1 cellular context compared by ENCODE assay signal in the genomic region with DNA sequence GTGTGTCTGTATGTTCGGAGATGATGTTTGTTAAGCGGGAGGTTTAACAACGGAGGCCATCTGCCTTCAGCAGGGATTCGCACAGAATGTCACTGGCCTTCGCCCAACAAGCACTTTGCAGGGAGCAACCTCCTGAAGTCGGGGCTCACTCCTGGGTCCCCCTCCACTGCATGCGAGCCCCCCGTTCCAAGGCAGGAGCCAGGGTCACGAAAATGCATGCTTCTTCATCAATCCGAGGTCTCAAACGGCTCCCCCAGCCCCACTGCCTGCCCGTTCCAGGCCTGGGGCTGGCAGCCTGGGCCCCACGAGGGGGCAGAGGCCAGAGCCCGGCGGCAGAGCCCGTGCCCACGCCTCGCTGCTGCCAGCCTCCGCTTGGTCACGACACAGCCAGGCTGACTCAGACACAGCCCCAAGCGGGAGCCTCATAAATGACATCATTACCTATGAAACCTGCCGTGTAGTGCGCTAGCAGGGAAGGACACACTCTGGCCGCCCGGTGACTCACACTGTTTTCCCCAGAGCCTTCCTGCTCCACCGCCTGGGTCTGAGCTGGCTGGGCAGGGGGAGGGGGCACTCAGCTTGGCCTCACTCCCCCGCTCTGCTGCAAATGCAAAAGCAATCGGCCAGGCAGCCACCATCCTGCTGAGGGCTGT.
TF ChIP-seq lines count a peak whose summit lies in the region.

No MANE protein-coding gene starts in this region.

TF ChIP-seq in HepG2, 621 proteins besides CTCF, POLR2A, EP300 and RAD21 (continued from another document and continues in another):
- TF ChIP-seq FOXA1 (IDR thresholded peaks at IDR 0.05) (no peak), FOXA1 (CRISPR knock-in tag; IDR thresholded peaks at IDR 0.05) (no peak), SMYD3 (CRISPR knock-in tag; IDR thresholded peaks at IDR 0.05) (no peak), HNF4G (IDR thresholded peaks at IDR 0.05; ENCODE audit: borderline replicate concordance, low read depth, low read length) (no peak), HNF4G (CRISPR knock-in tag; IDR thresholded peaks at IDR 0.05; ENCODE audit: borderline replicate concordance, low read depth) (no peak), PCBP1 (IDR thresholded peaks at IDR 0.05; ENCODE audit: borderline replicate concordance, low read depth, low read length) (no peak), CREB1 (IDR thresholded peaks at IDR 0.05) (peak; percentile 76), CREB1 (CRISPR knock-in tag; IDR thresholded peaks at IDR 0.05) (no peak), IRX3 (CRISPR knock-in tag; IDR thresholded peaks at IDR 0.05; ENCODE audit: borderline replicate concordance, low read depth) (no peak), ZSCAN21 (CRISPR knock-in tag; IDR thresholded peaks at IDR 0.05; ENCODE audit: borderline replicate concordance) (no peak), SMARCE1 (IDR thresholded peaks at IDR 0.05; ENCODE audit: borderline replicate concordance) (no peak), ZNF577 (CRISPR knock-in tag; IDR thresholded peaks at IDR 0.05; ENCODE audit: borderline replicate concordance, low read depth) (no peak), ZNF782 (CRISPR knock-in tag; IDR thresholded peaks at IDR 0.05; ENCODE audit: borderline replicate concordance) (no peak), SALL2 (CRISPR knock-in tag; IDR thresholded peaks at IDR 0.05) (no peak), MED8 (CRISPR knock-in tag; IDR thresholded peaks at IDR 0.05; ENCODE audit: insufficient replicate concordance) (no peak), NFIC (IDR thresholded peaks at IDR 0.05; ENCODE audit: low read length) (no peak), ZFP41 (CRISPR knock-in tag; IDR thresholded peaks at IDR 0.05; ENCODE audit: borderline replicate concordance) (no peak), KLF16 (CRISPR knock-in tag; IDR thresholded peaks at IDR 0.05) (no peak), CREM (IDR thresholded peaks at IDR 0.05) (no peak), CREM (CRISPR knock-in tag; IDR thresholded peaks at IDR 0.05) (no peak), U2AF1 (optimal IDR thresholded peaks at IDR 0.05; ENCODE audit: low read depth, low read length) (no peak), SSRP1 (CRISPR knock-in tag; IDR thresholded peaks at IDR 0.05) (no peak), HOXD1 (CRISPR knock-in tag; IDR thresholded peaks at IDR 0.05) (no peak), SRY (CRISPR knock-in tag; IDR thresholded peaks at IDR 0.05) (no peak), ZFP82 (CRISPR knock-in tag; IDR thresholded peaks at IDR 0.05; ENCODE audit: borderline replicate concordance) (no peak), PTBP1 (IDR thresholded peaks at IDR 0.05; ENCODE audit: low read depth, low read length, poor library complexity, severe bottlenecking) (peak; percentile 50), ZKSCAN1 (IDR thresholded peaks at IDR 0.05; ENCODE audit: low read length) (no peak), THAP11 (CRISPR knock-in tag; IDR thresholded peaks at IDR 0.05) (no peak), BRCA1 (CRISPR knock-in tag; IDR thresholded peaks at IDR 0.05) (no peak), ZNF530 (CRISPR knock-in tag; IDR thresholded peaks at IDR 0.05; ENCODE audit: low read depth) (no peak), NCOA5 (CRISPR knock-in tag; IDR thresholded peaks at IDR 0.05) (no peak), NFKB2 (CRISPR knock-in tag; IDR thresholded peaks at IDR 0.05; ENCODE audit: borderline replicate concordance) (no peak), ZNF713 (CRISPR knock-in tag; IDR thresholded peaks at IDR 0.05) (no peak), ZNF30 (CRISPR knock-in tag; IDR thresholded peaks at IDR 0.05) (no peak), ZNF230 (CRISPR knock-in tag; IDR thresholded peaks at IDR 0.05) (no peak), ELF3 (CRISPR knock-in tag; IDR thresholded peaks at IDR 0.05) (peak; percentile 37; the same call in 1 of the 2 replicates), SAP130 (CRISPR knock-in tag; IDR thresholded peaks at IDR 0.05; ENCODE audit: low read depth) (peak; percentile 29; the same call in 1 of the 2 replicates), ZNF282 (IDR thresholded peaks at IDR 0.05; ENCODE audit: partially characterized antibody) (no peak), ZNF644 (CRISPR knock-in tag; IDR thresholded peaks at IDR 0.05; ENCODE audit: low read depth) (no peak), ZNF10 (CRISPR knock-in tag; IDR thresholded peaks at IDR 0.05; ENCODE audit: borderline replicate concordance, low read depth) (no peak), ZNF354B (CRISPR knock-in tag; IDR thresholded peaks at IDR 0.05) (no peak), ZEB1 (IDR thresholded peaks at IDR 0.05; ENCODE audit: insufficient replicate concordance, low read depth) (no peak), POGZ (CRISPR knock-in tag; IDR thresholded peaks at IDR 0.05) (no peak), NR2F2 (IDR thresholded peaks at IDR 0.05; ENCODE audit: borderline replicate concordance, low read depth) (no peak), ZBTB21 (CRISPR knock-in tag; IDR thresholded peaks at IDR 0.05) (peak; percentile 77; the same call in 1 of the 2 replicates), NFKBIZ (CRISPR knock-in tag; IDR thresholded peaks at IDR 0.05) (no peak), ZSCAN29 (CRISPR knock-in tag; conservative IDR thresholded peaks at IDR 0.05) (no peak), TAF15 (IDR thresholded peaks at IDR 0.05; ENCODE audit: low read depth, low read length, poor library complexity, severe bottlenecking) (no peak), YY1 (IDR thresholded peaks at IDR 0.05; ENCODE audit: insufficient read depth, insufficient replicate concordance, low read depth, low read length) (no peak), RFXANK (CRISPR knock-in tag; IDR thresholded peaks at IDR 0.05) (no peak), DNMT3B (CRISPR knock-in tag; conservative IDR thresholded peaks at IDR 0.05) (no peak), ZNF878 (CRISPR knock-in tag; IDR thresholded peaks at IDR 0.05) (no peak), ZFX (CRISPR knock-in tag; IDR thresholded peaks at IDR 0.05; ENCODE audit: low read depth) (no peak), FOSL1 (CRISPR knock-in tag; IDR thresholded peaks at IDR 0.05; ENCODE audit: borderline replicate concordance) (peak; percentile 41; the same call in 1 of the 2 replicates), HNF4A (CRISPR knock-in tag; IDR thresholded peaks at IDR 0.05) (no peak), ZNF792 (CRISPR knock-in tag; IDR thresholded peaks at IDR 0.05) (no peak), ZNF460 (CRISPR knock-in tag; IDR thresholded peaks at IDR 0.05; ENCODE audit: borderline replicate concordance) (no peak), PHF21A (CRISPR knock-in tag; IDR thresholded peaks at IDR 0.05) (no peak), ZNF160 (CRISPR knock-in tag; IDR thresholded peaks at IDR 0.05) (no peak)
- TF ChIP-seq, protein P1, sequence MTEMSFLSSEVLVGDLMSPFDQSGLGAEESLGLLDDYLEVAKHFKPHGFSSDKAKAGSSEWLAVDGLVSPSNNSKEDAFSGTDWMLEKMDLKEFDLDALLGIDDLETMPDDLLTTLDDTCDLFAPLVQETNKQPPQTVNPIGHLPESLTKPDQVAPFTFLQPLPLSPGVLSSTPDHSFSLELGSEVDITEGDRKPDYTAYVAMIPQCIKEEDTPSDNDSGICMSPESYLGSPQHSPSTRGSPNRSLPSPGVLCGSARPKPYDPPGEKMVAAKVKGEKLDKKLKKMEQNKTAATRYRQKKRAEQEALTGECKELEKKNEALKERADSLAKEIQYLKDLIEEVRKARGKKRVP (CRISPR knock-in tag; IDR thresholded peaks at IDR 0.05): no peak
- TF ChIP-seq, protein P2, sequence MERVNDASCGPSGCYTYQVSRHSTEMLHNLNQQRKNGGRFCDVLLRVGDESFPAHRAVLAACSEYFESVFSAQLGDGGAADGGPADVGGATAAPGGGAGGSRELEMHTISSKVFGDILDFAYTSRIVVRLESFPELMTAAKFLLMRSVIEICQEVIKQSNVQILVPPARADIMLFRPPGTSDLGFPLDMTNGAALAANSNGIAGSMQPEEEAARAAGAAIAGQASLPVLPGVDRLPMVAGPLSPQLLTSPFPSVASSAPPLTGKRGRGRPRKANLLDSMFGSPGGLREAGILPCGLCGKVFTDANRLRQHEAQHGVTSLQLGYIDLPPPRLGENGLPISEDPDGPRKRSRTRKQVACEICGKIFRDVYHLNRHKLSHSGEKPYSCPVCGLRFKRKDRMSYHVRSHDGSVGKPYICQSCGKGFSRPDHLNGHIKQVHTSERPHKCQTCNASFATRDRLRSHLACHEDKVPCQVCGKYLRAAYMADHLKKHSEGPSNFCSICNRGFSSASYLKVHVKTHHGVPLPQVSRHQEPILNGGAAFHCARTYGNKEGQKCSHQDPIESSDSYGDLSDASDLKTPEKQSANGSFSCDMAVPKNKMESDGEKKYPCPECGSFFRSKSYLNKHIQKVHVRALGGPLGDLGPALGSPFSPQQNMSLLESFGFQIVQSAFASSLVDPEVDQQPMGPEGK (CRISPR knock-in tag; IDR thresholded peaks at IDR 0.05): peak; percentile 36; the same call in 1 of the 2 replicates
- TF ChIP-seq, protein P3, sequence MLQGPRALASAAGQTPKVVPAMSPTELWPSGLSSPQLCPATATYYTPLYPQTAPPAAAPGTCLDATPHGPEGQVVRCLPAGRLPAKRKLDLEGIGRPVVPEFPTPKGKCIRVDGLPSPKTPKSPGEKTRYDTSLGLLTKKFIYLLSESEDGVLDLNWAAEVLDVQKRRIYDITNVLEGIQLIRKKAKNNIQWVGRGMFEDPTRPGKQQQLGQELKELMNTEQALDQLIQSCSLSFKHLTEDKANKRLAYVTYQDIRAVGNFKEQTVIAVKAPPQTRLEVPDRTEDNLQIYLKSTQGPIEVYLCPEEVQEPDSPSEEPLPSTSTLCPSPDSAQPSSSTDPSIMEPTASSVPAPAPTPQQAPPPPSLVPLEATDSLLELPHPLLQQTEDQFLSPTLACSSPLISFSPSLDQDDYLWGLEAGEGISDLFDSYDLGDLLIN (CRISPR knock-in tag; IDR thresholded peaks at IDR 0.05; ENCODE audit: borderline replicate concordance): no peak
- TF ChIP-seq, protein P4, sequence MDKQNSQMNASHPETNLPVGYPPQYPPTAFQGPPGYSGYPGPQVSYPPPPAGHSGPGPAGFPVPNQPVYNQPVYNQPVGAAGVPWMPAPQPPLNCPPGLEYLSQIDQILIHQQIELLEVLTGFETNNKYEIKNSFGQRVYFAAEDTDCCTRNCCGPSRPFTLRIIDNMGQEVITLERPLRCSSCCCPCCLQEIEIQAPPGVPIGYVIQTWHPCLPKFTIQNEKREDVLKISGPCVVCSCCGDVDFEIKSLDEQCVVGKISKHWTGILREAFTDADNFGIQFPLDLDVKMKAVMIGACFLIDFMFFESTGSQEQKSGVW (CRISPR knock-in tag; IDR thresholded peaks at IDR 0.05; ENCODE audit: borderline replicate concordance): no peak
- TF ChIP-seq, protein P5, sequence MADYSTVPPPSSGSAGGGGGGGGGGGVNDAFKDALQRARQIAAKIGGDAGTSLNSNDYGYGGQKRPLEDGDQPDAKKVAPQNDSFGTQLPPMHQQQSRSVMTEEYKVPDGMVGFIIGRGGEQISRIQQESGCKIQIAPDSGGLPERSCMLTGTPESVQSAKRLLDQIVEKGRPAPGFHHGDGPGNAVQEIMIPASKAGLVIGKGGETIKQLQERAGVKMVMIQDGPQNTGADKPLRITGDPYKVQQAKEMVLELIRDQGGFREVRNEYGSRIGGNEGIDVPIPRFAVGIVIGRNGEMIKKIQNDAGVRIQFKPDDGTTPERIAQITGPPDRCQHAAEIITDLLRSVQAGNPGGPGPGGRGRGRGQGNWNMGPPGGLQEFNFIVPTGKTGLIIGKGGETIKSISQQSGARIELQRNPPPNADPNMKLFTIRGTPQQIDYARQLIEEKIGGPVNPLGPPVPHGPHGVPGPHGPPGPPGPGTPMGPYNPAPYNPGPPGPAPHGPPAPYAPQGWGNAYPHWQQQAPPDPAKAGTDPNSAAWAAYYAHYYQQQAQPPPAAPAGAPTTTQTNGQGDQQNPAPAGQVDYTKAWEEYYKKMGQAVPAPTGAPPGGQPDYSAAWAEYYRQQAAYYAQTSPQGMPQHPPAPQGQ (CRISPR knock-in tag; IDR thresholded peaks at IDR 0.05; ENCODE audit: borderline replicate concordance): no peak
- TF ChIP-seq, protein P6, sequence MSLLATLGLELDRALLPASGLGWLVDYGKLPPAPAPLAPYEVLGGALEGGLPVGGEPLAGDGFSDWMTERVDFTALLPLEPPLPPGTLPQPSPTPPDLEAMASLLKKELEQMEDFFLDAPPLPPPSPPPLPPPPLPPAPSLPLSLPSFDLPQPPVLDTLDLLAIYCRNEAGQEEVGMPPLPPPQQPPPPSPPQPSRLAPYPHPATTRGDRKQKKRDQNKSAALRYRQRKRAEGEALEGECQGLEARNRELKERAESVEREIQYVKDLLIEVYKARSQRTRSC (CRISPR knock-in tag; IDR thresholded peaks at IDR 0.05; ENCODE audit: low read depth): no peak
- TF ChIP-seq, protein P7, sequence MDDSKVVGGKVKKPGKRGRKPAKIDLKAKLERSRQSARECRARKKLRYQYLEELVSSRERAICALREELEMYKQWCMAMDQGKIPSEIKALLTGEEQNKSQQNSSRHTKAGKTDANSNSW (CRISPR knock-in tag; IDR thresholded peaks at IDR 0.05; ENCODE audit: borderline replicate concordance): no peak
- TF ChIP-seq, protein P8, sequence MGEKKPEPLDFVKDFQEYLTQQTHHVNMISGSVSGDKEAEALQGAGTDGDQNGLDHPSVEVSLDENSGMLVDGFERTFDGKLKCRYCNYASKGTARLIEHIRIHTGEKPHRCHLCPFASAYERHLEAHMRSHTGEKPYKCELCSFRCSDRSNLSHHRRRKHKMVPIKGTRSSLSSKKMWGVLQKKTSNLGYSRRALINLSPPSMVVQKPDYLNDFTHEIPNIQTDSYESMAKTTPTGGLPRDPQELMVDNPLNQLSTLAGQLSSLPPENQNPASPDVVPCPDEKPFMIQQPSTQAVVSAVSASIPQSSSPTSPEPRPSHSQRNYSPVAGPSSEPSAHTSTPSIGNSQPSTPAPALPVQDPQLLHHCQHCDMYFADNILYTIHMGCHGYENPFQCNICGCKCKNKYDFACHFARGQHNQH (CRISPR knock-in tag; IDR thresholded peaks at IDR 0.05): no peak
- TF ChIP-seq, protein P9, sequence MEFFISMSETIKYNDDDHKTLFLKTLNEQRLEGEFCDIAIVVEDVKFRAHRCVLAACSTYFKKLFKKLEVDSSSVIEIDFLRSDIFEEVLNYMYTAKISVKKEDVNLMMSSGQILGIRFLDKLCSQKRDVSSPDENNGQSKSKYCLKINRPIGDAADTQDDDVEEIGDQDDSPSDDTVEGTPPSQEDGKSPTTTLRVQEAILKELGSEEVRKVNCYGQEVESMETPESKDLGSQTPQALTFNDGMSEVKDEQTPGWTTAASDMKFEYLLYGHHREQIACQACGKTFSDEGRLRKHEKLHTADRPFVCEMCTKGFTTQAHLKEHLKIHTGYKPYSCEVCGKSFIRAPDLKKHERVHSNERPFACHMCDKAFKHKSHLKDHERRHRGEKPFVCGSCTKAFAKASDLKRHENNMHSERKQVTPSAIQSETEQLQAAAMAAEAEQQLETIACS (CRISPR knock-in tag; IDR thresholded peaks at IDR 0.05): no peak
- TF ChIP-seq, protein P10, sequence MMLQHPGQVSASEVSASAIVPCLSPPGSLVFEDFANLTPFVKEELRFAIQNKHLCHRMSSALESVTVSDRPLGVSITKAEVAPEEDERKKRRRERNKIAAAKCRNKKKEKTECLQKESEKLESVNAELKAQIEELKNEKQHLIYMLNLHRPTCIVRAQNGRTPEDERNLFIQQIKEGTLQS (CRISPR knock-in tag; IDR thresholded peaks at IDR 0.05): peak; percentile 78; the same call in 1 of the 2 replicates
